23 cellular contexts compared by ENCODE assay signal in the genomic region with DNA sequence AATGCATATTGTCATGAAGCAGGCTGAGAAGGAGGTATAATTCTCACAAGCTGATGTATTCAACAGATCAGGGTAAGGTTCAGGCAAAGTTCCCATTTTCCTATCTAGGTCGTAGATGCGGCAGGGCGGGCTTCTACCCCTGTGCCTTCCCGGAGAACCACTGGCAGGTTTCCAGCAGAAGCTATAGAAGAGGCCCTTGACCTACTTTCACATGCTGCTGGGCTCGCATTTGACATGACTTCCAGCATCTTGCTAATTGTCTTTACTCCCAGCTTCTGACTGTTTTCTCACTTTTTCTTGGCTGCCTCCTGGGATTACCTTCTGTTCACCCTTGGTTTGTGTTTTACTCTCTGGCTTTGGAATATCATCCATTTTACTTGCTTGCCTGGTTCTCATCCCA. TPM values are rescaled to one million over a fixed set of nuclear protein-coding genes. Genes with fewer than 3 reads are reported as not detected.
DNase-seq lines count a peak whose midpoint lies in the region; ATAC-seq and TF ChIP-seq lines count a peak whose summit lies in the region.
"Had no signal": no experiment of that assay in that cellular context is flagged by ENCODE, and none has a peak within 500 bp of the region (broad histone marks: within the 10 kb centered on the region; RNA-seq: fewer than 3 reads in every experiment).

No MANE protein-coding gene starts in this region.

- peaks cover 48% of the 10 kb centered on the region for H3K4me1 Mint-ChIP-seq in brain
- H3K4me1 Mint-ChIP-seq in activated naive CD4-positive, alpha-beta T cell treated with anti-CD3 and anti-CD28 coated beads, Interleukin-2, amount 10 ng/mL, durations not matched to agents 7 days and 5 days: no peaks in the 10 kb centered on the region
- H3K4me1 Mint-ChIP-seq: activated CD4-positive, alpha-beta T cell treated with anti-CD3 and anti-CD28 coated beads for 36 hours; central memory CD8-positive, alpha-beta T cell; natural killer cell; T-cell had no signal

- peak overlapping the region in 1 of 5 experiments; percentile 9 for H3K4me3 Mint-ChIP-seq in brain
- H3K4me3 Mint-ChIP-seq in activated naive CD4-positive, alpha-beta T cell treated with anti-CD3 and anti-CD28 coated beads, Interleukin-2, amount 10 ng/mL, durations not matched to agents 7 days and 5 days: no peak overlapping the region
- H3K4me3 Mint-ChIP-seq: activated CD4-positive, alpha-beta T cell treated with anti-CD3 and anti-CD28 coated beads for 36 hours; central memory CD8-positive, alpha-beta T cell; natural killer cell; T-cell had no signal

- H3K36me3 Mint-ChIP-seq in brain: no peaks in the 10 kb centered on the region
- no peaks in the 10 kb centered on the region for H3K36me3 Mint-ChIP-seq in activated naive CD4-positive, alpha-beta T cell treated with anti-CD3 and anti-CD28 coated beads, Interleukin-2, amount 10 ng/mL, durations not matched to agents 7 days and 5 days
- H3K36me3 Mint-ChIP-seq: activated naive CD4-positive, alpha-beta T cell treated with anti-CD3 and anti-CD28 coated beads, Interleukin-2, amount 50 U/mL, for 72 hours; natural killer cell; T-cell had no signal

- H3K9me3 Mint-ChIP-seq in brain: peaks cover 0 to 5% (median 0%) of the 10 kb centered on the region in 5 experiments
- H3K9me3 Mint-ChIP-seq in activated naive CD4-positive, alpha-beta T cell treated with anti-CD3 and anti-CD28 coated beads, Interleukin-2, amount 10 ng/mL, durations not matched to agents 7 days and 5 days: no peaks in the 10 kb centered on the region
- H3K9me3 Mint-ChIP-seq: activated naive CD4-positive, alpha-beta T cell treated with anti-CD3 and anti-CD28 coated beads, Interleukin-2, amount 50 U/mL, for 72 hours; central memory CD8-positive, alpha-beta T cell; natural killer cell; T-cell had no signal

- no peak for TF ChIP-seq CTCF in brain (conservative IDR thresholded peaks at IDR 0.05)

- ATAC-seq in GM21825 (IDR thresholded peaks at IDR 0.05; ENCODE audit: unreplicated experiment): no peak
- ATAC-seq: activated CD4-positive, alpha-beta T cell treated with anti-CD3 and anti-CD28 coated beads for 36 hours; activated naive CD4-positive, alpha-beta T cell treated with anti-CD3 and anti-CD28 coated beads, Interleukin-2, amount 50 U/mL, for 72 hours; heart right ventricle; left lung; natural killer cell; PC-3; stimulated activated naive CD8-positive, alpha-beta T cell treated with anti-CD3 and anti-CD28 coated beads, Interleukin-15, Interleukin-2, amounts not matched to agents 100 U/mL and 50 U/mL, for 24 hours; T-cell had no signal

- DNase-seq in DMS79 treated with DMSO at 0.1 percent for 48 hours (lab: John Stamatoyannopoulos, UW) (peak; percentile 65), NCI-H128 (lab: John Stamatoyannopoulos, UW; ENCODE audit: unreplicated experiment) (peak; percentile 50), NCI-H345 (lab: John Stamatoyannopoulos, UW) (peak; percentile 66), Kasumi-1 (lab: John Stamatoyannopoulos, UW) (no peak), DMS114 treated with DMSO at 0.1 percent for 48 hours (lab: John Stamatoyannopoulos, UW; ENCODE audit: unreplicated experiment) (no peak)
- no peak for DNase-seq in activated naive CD4-positive, alpha-beta T cell treated with anti-CD3 and anti-CD28 coated beads, Interleukin-2, amount 10 ng/mL, durations not matched to agents 7 days and 5 days
- DNase-seq: activated CD4-positive, alpha-beta T cell treated with anti-CD3 and anti-CD28 coated beads for 36 hours; aorta; foreskin fibroblast; heart right ventricle; left lung; natural killer cell; NCI-H526 treated with DMSO at 0.1 percent for 48 hours; PC-3; SIG-M5; stimulated activated CD4-positive, alpha-beta T cell treated with anti-CD3 and anti-CD28 coated beads, Interleukin-4, amount 100 ng/mL, for 4 hours; stimulated activated naive CD8-positive, alpha-beta T cell treated with anti-CD3 and anti-CD28 coated beads, Interleukin-15, Interleukin-2, amounts not matched to agents 100 U/mL and 50 U/mL, for 24 hours; T-cell; tibial artery had no signal

- peak overlapping the region in 4 of 5 experiments; percentile 9 to 58 (median 26) for H3K27ac Mint-ChIP-seq in brain
- no peak overlapping the region for H3K27ac Mint-ChIP-seq in activated naive CD4-positive, alpha-beta T cell treated with anti-CD3 and anti-CD28 coated beads, Interleukin-2, amount 10 ng/mL, durations not matched to agents 7 days and 5 days
- H3K27ac Mint-ChIP-seq: activated CD4-positive, alpha-beta T cell treated with anti-CD3 and anti-CD28 coated beads for 36 hours; activated naive CD4-positive, alpha-beta T cell treated with anti-CD3 and anti-CD28 coated beads, Interleukin-2, amount 50 U/mL, for 72 hours; natural killer cell; T-cell had no signal

- peaks cover 13% of the 10 kb centered on the region for H3K27me3 Mint-ChIP-seq in brain
- peaks cover 12% of the 10 kb centered on the region for H3K27me3 Mint-ChIP-seq in activated naive CD4-positive, alpha-beta T cell treated with anti-CD3 and anti-CD28 coated beads, Interleukin-2, amount 10 ng/mL, durations not matched to agents 7 days and 5 days

- CTCF ChIA-PET in activated naive CD4-positive, alpha-beta T cell treated with anti-CD3 and anti-CD28 coated beads, Interleukin-2, amount 10 ng/mL, durations not matched to agents 7 days and 5 days (lab: Charles Lee): interaction anchor here (1.8 kb wide), 1 partner anchor 9 kb away, joined by 6 read pairs; no protein-coding TSS in a partner anchor

RNA-seq across cellular contexts. Expression of a gene that starts 32.6 kb away (rescaled TPM):
- polyA plus RNA-seq in brain (ENCODE audit: insufficient read depth, low read depth, low replicate concordance): 7.9 TPM

Comparison
In these comparisons a context has a peak if more than half of its experiments do, and no peak if none do; other contexts are left out.
1. DNase-seq: peak in DMS79 treated with DMSO at 0.1 percent for 48 hours (single experiment), NCI-H128 (single experiment) and NCI-H345 (single experiment); none in activated naive CD4-positive, alpha-beta T cell treated with anti-CD3 and anti-CD28 coated beads, Interleukin-2, amount 10 ng/mL, durations not matched to agents 7 days and 5 days (single experiment), Kasumi-1 (0 of 2) and DMS114 treated with DMSO at 0.1 percent for 48 hours (single experiment).